Comparison of ENCODE assay signal across 11 cellular contexts in the genomic region with DNA sequence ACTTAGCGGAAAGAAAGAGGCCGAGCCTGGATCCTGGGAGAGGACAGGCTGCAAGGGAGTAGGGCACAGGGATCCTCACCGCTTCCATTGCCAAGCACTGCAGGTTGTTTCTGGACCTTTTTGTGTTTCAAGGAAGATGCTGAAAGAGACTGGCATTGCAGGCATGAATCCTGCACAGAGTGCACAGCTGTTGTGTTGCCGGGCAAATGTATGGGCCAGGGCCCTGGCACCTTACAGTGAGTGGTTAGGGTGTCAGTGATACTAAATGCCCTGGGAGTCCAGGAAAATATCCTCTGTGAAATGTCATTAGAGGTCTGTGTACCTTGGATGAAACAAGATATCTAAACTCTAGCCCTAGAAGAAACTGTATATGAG.
DNase-seq lines count a peak whose midpoint lies in the region; ATAC-seq and TF ChIP-seq lines count a peak whose summit lies in the region.
"Had no signal": no experiment of that assay in that cellular context is flagged by ENCODE, and none has a peak within 500 bp of the region (broad histone marks: within the 10 kb centered on the region; RNA-seq: fewer than 3 reads in every experiment).

No MANE protein-coding gene starts in this region.

- peak overlapping the region; percentile 2 for H3K4me3 Mint-ChIP-seq in T-helper 1 cell treated with Interleukin-12 subunit alpha and Interleukin-12 subunit beta and Interleukin-4 antibody, amounts not matched to agents 30 μg/mL and 1 μg/mL, for 36 hours
- H3K4me3 Mint-ChIP-seq in effector memory CD8-positive, alpha-beta T cell, result no peak overlapping the region
- H3K4me3 Mint-ChIP-seq in nephron, result no peak overlapping the region
- no peak overlapping the region for H3K4me3 Mint-ChIP-seq in activated T-helper 2 cell treated with anti-CD3 and anti-CD28 coated beads, Interferon-gamma antibody, Interleukin-2, Interleukin-4, amounts not matched to agents 10 μg/mL and 5 μg/mL and 100 μg/mL, durations not matched to agents 14 hours and 24 hours and 36 hours (ENCODE audit: low read depth)

- peaks cover 4% of the 10 kb centered on the region for H3K36me3 Mint-ChIP-seq in T-helper 1 cell treated with Interleukin-12 subunit alpha and Interleukin-12 subunit beta and Interleukin-4 antibody, amounts not matched to agents 30 μg/mL and 1 μg/mL, for 36 hours (ENCODE audit: low read depth)
- no peaks in the 10 kb centered on the region for H3K36me3 Mint-ChIP-seq in effector memory CD8-positive, alpha-beta T cell (ENCODE audit: insufficient read depth)
- no peaks in the 10 kb centered on the region for H3K36me3 Mint-ChIP-seq in nephron (ENCODE audit: low read depth)
- H3K36me3 Mint-ChIP-seq in activated T-helper 2 cell treated with anti-CD3 and anti-CD28 coated beads, Interferon-gamma antibody, Interleukin-2, Interleukin-4, amounts not matched to agents 10 μg/mL and 5 μg/mL and 100 μg/mL, durations not matched to agents 14 hours and 24 hours and 36 hours (ENCODE audit: low read depth), result no peaks in the 10 kb centered on the region

- no peak for TF ChIP-seq CTCF in nephron (IDR thresholded peaks at IDR 0.05; ENCODE audit: unreplicated experiment in 3 of 3)
- no peak for TF ChIP-seq CTCF in upper lobe of right lung (IDR thresholded peaks at IDR 0.05)

- DNase-seq in T-helper 1 cell (no peak), upper lobe of right lung (no peak)
- no peak for DNase-seq in effector memory CD8-positive, alpha-beta T cell
- DNase-seq in activated T-helper 2 cell treated with anti-CD3 and anti-CD28 coated beads, Interferon-gamma antibody, Interleukin-2, Interleukin-4, amounts not matched to agents 10 μg/mL and 5 μg/mL and 100 μg/mL, durations not matched to agents 14 hours and 24 hours and 36 hours (ENCODE audit: low spot score), result no peak
- DNase-seq: H7, NCI-H1092 treated with DMSO at 0.1 percent for 48 hours had no signal

- H3K27ac ChIP-seq in upper lobe of right lung, result peak overlapping the region; percentile 65
- H3K27ac ChIP-seq: WERI-Rb-1 had no signal

- H3K4me1 Mint-ChIP-seq in T-helper 1 cell treated with Interleukin-12 subunit alpha and Interleukin-12 subunit beta and Interleukin-4 antibody, amounts not matched to agents 30 μg/mL and 1 μg/mL, for 36 hours (ENCODE audit: low read depth), result peaks cover 40% of the 10 kb centered on the region
- H3K4me1 Mint-ChIP-seq in effector memory CD8-positive, alpha-beta T cell (ENCODE audit: low read depth in 2 of 2), result peaks cover 8 to 12% of the 10 kb centered on the region in 2 donors
- peaks cover 34% of the 10 kb centered on the region for H3K4me1 Mint-ChIP-seq in nephron
- H3K4me1 Mint-ChIP-seq in activated T-helper 2 cell treated with anti-CD3 and anti-CD28 coated beads, Interferon-gamma antibody, Interleukin-2, Interleukin-4, amounts not matched to agents 10 μg/mL and 5 μg/mL and 100 μg/mL, durations not matched to agents 14 hours and 24 hours and 36 hours (ENCODE audit: low read depth), result peaks cover 22% of the 10 kb centered on the region

- H3K36me3 ChIP-seq in upper lobe of right lung, result no peaks in the 10 kb centered on the region
- H3K36me3 ChIP-seq: WERI-Rb-1 had no signal

- intact Hi-C loops in upper lobe of right lung (cut with DNase I), result no loop called here
- intact Hi-C loops in activated T-helper 2 cell treated with anti-CD3 and anti-CD28 coated beads, Interferon-gamma antibody, Interleukin-2, Interleukin-4, amounts not matched to agents 10 μg/mL and 5 μg/mL and 100 μg/mL, durations not matched to agents 14 hours and 24 hours and 36 hours (cut with micrococcal nuclease), result loop anchor here (5.0 kb wide), 1 partner anchor 241 kb away; no protein-coding TSS in a partner anchor

- no peaks in the 10 kb centered on the region for H3K9me3 Mint-ChIP-seq in T-helper 1 cell treated with Interleukin-12 subunit alpha and Interleukin-12 subunit beta and Interleukin-4 antibody, amounts not matched to agents 30 μg/mL and 1 μg/mL, for 36 hours
- H3K9me3 Mint-ChIP-seq in effector memory CD8-positive, alpha-beta T cell, result no peaks in the 10 kb centered on the region
- H3K9me3 Mint-ChIP-seq in nephron, result no peaks in the 10 kb centered on the region
- H3K9me3 Mint-ChIP-seq in activated T-helper 2 cell treated with anti-CD3 and anti-CD28 coated beads, Interferon-gamma antibody, Interleukin-2, Interleukin-4, amounts not matched to agents 10 μg/mL and 5 μg/mL and 100 μg/mL, durations not matched to agents 14 hours and 24 hours and 36 hours, result no peaks in the 10 kb centered on the region

- no peak overlapping the region for H3K27ac Mint-ChIP-seq in T-helper 1 cell treated with Interleukin-12 subunit alpha and Interleukin-12 subunit beta and Interleukin-4 antibody, amounts not matched to agents 30 μg/mL and 1 μg/mL, for 36 hours
- H3K27ac Mint-ChIP-seq in effector memory CD8-positive, alpha-beta T cell, result peak overlapping the region; percentile 9 to 46
- H3K27ac Mint-ChIP-seq in nephron, result peak overlapping the region; percentile 32 to 67 (median 57)
- no peak overlapping the region for H3K27ac Mint-ChIP-seq in activated T-helper 2 cell treated with anti-CD3 and anti-CD28 coated beads, Interferon-gamma antibody, Interleukin-2, Interleukin-4, amounts not matched to agents 10 μg/mL and 5 μg/mL and 100 μg/mL, durations not matched to agents 14 hours and 24 hours and 36 hours

- H3K27me3 ChIP-seq in upper lobe of right lung, result no peaks in the 10 kb centered on the region

- peaks cover 24% of the 10 kb centered on the region for H3K4me1 ChIP-seq in upper lobe of right lung

- no peaks in the 10 kb centered on the region for H3K9me3 ChIP-seq in upper lobe of right lung

- no peaks in the 10 kb centered on the region for H3K27me3 Mint-ChIP-seq in T-helper 1 cell treated with Interleukin-12 subunit alpha and Interleukin-12 subunit beta and Interleukin-4 antibody, amounts not matched to agents 30 μg/mL and 1 μg/mL, for 36 hours (ENCODE audit: low read depth)
- no peaks in the 10 kb centered on the region for H3K27me3 Mint-ChIP-seq in effector memory CD8-positive, alpha-beta T cell
- peaks cover 8% of the 10 kb centered on the region for H3K27me3 Mint-ChIP-seq in nephron (ENCODE audit: low read depth)
- no peaks in the 10 kb centered on the region for H3K27me3 Mint-ChIP-seq in activated T-helper 2 cell treated with anti-CD3 and anti-CD28 coated beads, Interferon-gamma antibody, Interleukin-2, Interleukin-4, amounts not matched to agents 10 μg/mL and 5 μg/mL and 100 μg/mL, durations not matched to agents 14 hours and 24 hours and 36 hours (ENCODE audit: low read depth)

- ATAC-seq in effector memory CD8-positive, alpha-beta T cell (replicated peaks), result no peak
- no peak for ATAC-seq in upper lobe of right lung
- ATAC-seq in GM21367 (IDR thresholded peaks at IDR 0.05; ENCODE audit: unreplicated experiment), result no peak
- ATAC-seq in HG03139 (IDR thresholded peaks at IDR 0.05; ENCODE audit: unreplicated experiment), result no peak

- no peak overlapping the region for H3K4me3 ChIP-seq in upper lobe of right lung

Comparison
In these comparisons a context has a peak if more than half of its experiments do, and no peak if none do; other contexts are left out.
1. H3K27ac Mint-ChIP-seq: peak in effector memory CD8-positive, alpha-beta T cell (2 of 2) and nephron (3 of 3); none in T-helper 1 cell treated with Interleukin-12 subunit alpha and Interleukin-12 subunit beta and Interleukin-4 antibody, amounts not matched to agents 30 μg/mL and 1 μg/mL, for 36 hours (single experiment) and activated T-helper 2 cell treated with anti-CD3 and anti-CD28 coated beads, Interferon-gamma antibody, Interleukin-2, Interleukin-4, amounts not matched to agents 10 μg/mL and 5 μg/mL and 100 μg/mL, durations not matched to agents 14 hours and 24 hours and 36 hours (single experiment).